In genomic region chr3:131393868-131394267, GRCh38 we compare ENCODE assay signal across 20 cellular contexts. TPM values are rescaled to one million over a fixed set of nuclear protein-coding genes. Genes with fewer than 3 reads are reported as not detected.
DNase-seq lines count a peak whose midpoint lies in the region; ATAC-seq and TF ChIP-seq lines count a peak whose summit lies in the region.
"Had no signal": no experiment of that assay in that cellular context is flagged by ENCODE, and none has a peak within 500 bp of the region (broad histone marks: within the 10 kb centered on the region; RNA-seq: fewer than 3 reads in every experiment).

No MANE protein-coding gene starts in this region.

- H3K9me3 ChIP-seq in Karpas-422 (ENCODE audit: low read length) (no peaks in the 10 kb centered on the region), WERI-Rb-1 (ENCODE audit: severe bottlenecking) (no peaks in the 10 kb centered on the region)
- H3K9me3 ChIP-seq: BLaER1 treated with 17β-estradiol and CSF1 and Interleukin-3, amounts not matched to agents 10 nM and 100 nM; Caco-2 had no signal

- DNase-seq in DMS53 (lab: John Stamatoyannopoulos, UW) (peak; percentile 4), DMS53 treated with DMSO at 0.1 percent for 48 hours (lab: John Stamatoyannopoulos, UW; ENCODE audit: unreplicated experiment) (no peak), Karpas-422 (peak; percentile 27), WERI-Rb-1 (peak; percentile 26), retinal pigment epithelial cell (ENCODE audit: low read depth) (peak; percentile 87), NCI-H1436 (lab: John Stamatoyannopoulos, UW) (no peak), T-helper 9 cell (no peak)
- DNase-seq: Caco-2; CD4-positive, alpha-beta memory T cell; GF-D8; MM.1S; NCI-H1048; NCI-H1417 treated with DMSO at 0.1 percent for 48 hours; NCI-H187 treated with DMSO at 0.1 percent for 48 hours; NCI-H226; NCI-H510A treated with DMSO at 0.1 percent for 48 hours; SHP77 had no signal

- H4K20me1 ChIP-seq in Karpas-422 (ENCODE audit: insufficient read depth, low read depth, low read length) = no peaks in the 10 kb centered on the region
- H4K20me1 ChIP-seq: BLaER1 treated with 17β-estradiol and CSF1 and Interleukin-3, amounts not matched to agents 10 nM and 100 nM had no signal

- no peaks in the 10 kb centered on the region for H3K4me1 ChIP-seq in Karpas-422 (ENCODE audit: low read length)

- H3K27ac ChIP-seq in Karpas-422 (ENCODE audit: low read length) (no peak overlapping the region), WERI-Rb-1 (no peak overlapping the region)
- H3K27ac ChIP-seq: 22Rv1; BLaER1 treated with 17β-estradiol and CSF1 and Interleukin-3, amounts not matched to agents 10 nM and 100 nM had no signal

- H3K9me2 ChIP-seq in Karpas-422 (replicated peaks; ENCODE audit: insufficient read depth, low read length) = no peaks in the 10 kb centered on the region

- no peak overlapping the region for H3K4me3 ChIP-seq in Karpas-422 (ENCODE audit: low read length)
- H3K4me3 ChIP-seq in WERI-Rb-1 (ENCODE audit: low read depth, low read length) = no peak overlapping the region
- no peak overlapping the region for H3K4me3 ChIP-seq in retinal pigment epithelial cell (ENCODE audit: low read length)
- H3K4me3 ChIP-seq: BLaER1 treated with 17β-estradiol and CSF1 and Interleukin-3, amounts not matched to agents 10 nM and 100 nM had no signal

- no peak overlapping the region for H2AFZ ChIP-seq in Karpas-422 (ENCODE audit: low read length)

- H3K36me3 ChIP-seq in Karpas-422 (ENCODE audit: insufficient read depth, low read length) = no peaks in the 10 kb centered on the region
- H3K36me3 ChIP-seq in WERI-Rb-1 = no peaks in the 10 kb centered on the region
- H3K36me3 ChIP-seq: BLaER1 treated with 17β-estradiol and CSF1 and Interleukin-3, amounts not matched to agents 10 nM and 100 nM had no signal

- no peak overlapping the region for H3K4me2 ChIP-seq in Karpas-422 (ENCODE audit: low read depth, low read length, poor library complexity, severe bottlenecking)
- H3K4me2 ChIP-seq: BLaER1 treated with 17β-estradiol and CSF1 and Interleukin-3, amounts not matched to agents 10 nM and 100 nM had no signal

- TF ChIP-seq CTCF in WERI-Rb-1 (IDR thresholded peaks at IDR 0.05; ENCODE audit: low read depth, low read length) (no peak), retinal pigment epithelial cell (conservative IDR thresholded peaks at IDR 0.05; ENCODE audit: low read depth, low read length) (no peak)

- H3K79me2 ChIP-seq in Karpas-422 (ENCODE audit: low read length) = no peaks in the 10 kb centered on the region

- H3K9ac ChIP-seq in Karpas-422 (ENCODE audit: low read length) = no peak overlapping the region
- H3K9ac ChIP-seq: BLaER1 treated with 17β-estradiol and CSF1 and Interleukin-3, amounts not matched to agents 10 nM and 100 nM had no signal

- no peak for ATAC-seq in HG02970 (IDR thresholded peaks at IDR 0.05; ENCODE audit: low FRiP score, unreplicated experiment)

- H3K27me3 ChIP-seq in Karpas-422 (ENCODE audit: low read length) = no peaks in the 10 kb centered on the region
- no peaks in the 10 kb centered on the region for H3K27me3 ChIP-seq in WERI-Rb-1 (ENCODE audit: insufficient read depth, low read depth, severe bottlenecking)
- H3K27me3 ChIP-seq: BLaER1 treated with 17β-estradiol and CSF1 and Interleukin-3, amounts not matched to agents 10 nM and 100 nM had no signal

RNA-seq across cellular contexts. Expression of gene NUDT16, which starts 12.3 kb away (rescaled TPM):
- 0.93 and 3.1 TPM in 2 replicates for total RNA-seq in Karpas-422 (2014; rRNA removed; shearing (Covaris generic); ENCODE audit: low replicate concordance)

Comparison
In these comparisons a context has a peak if more than half of its experiments do, and no peak if none do; other contexts are left out.
1. DNase-seq: peak in DMS53 (single experiment), Karpas-422 (single experiment), WERI-Rb-1 (single experiment) and retinal pigment epithelial cell (single experiment); none in DMS53 treated with DMSO at 0.1 percent for 48 hours (single experiment), NCI-H1436 (single experiment) and T-helper 9 cell (single experiment).